ENCODE assay signal across 12 cellular contexts in genomic region chr13:48580886-48581285, GRCh38. TPM values are rescaled to one million over a fixed set of nuclear protein-coding genes. Genes with fewer than 3 reads are reported as not detected.
DNase-seq lines count a peak whose midpoint lies in the region; TF ChIP-seq lines count a peak whose summit lies in the region.
"Had no signal": no experiment of that assay in that cellular context is flagged by ENCODE, and none has a peak within 500 bp of the region (broad histone marks: within the 10 kb centered on the region; RNA-seq: fewer than 3 reads in every experiment).

No MANE protein-coding gene starts in this region.

- H3K9me2 ChIP-seq in GM23248 (ENCODE audit: insufficient read depth) = no peaks in the 10 kb centered on the region

- H3K27ac ChIP-seq in GM23248 = no peak overlapping the region

- no peaks in the 10 kb centered on the region for H3K27me3 ChIP-seq in GM23248 (replicated peaks; ENCODE audit: insufficient read depth)
- H3K27me3 ChIP-seq: BE2C had no signal

- H3K4me3 ChIP-seq in GM23248 = no peak overlapping the region
- no peak overlapping the region for H3K4me3 ChIP-seq in epithelial cell of esophagus (ENCODE audit: low read length)

- H3K36me3 Mint-ChIP-seq in nephron (ENCODE audit: low read depth) = no peaks in the 10 kb centered on the region
- H3K36me3 Mint-ChIP-seq: CD8-positive, alpha-beta T cell had no signal

- in situ Hi-C loops in GM23248 (cut with MboI) = loop anchor here (10.0 kb wide), 2 partner anchors 246 to 456 kb away; no protein-coding TSS in a partner anchor

- no peak overlapping the region for H3K9ac ChIP-seq in GM23248

- H3F3A ChIP-seq in GM23248 (ENCODE audit: insufficient read depth) = no peaks in the 10 kb centered on the region

- H2AFZ ChIP-seq in GM23248 = no peak overlapping the region

- no peaks in the 10 kb centered on the region for H3K79me2 ChIP-seq in GM23248 (ENCODE audit: insufficient read depth)

- H3K9me3 Mint-ChIP-seq in nephron = no peaks in the 10 kb centered on the region
- H3K9me3 Mint-ChIP-seq: CD8-positive, alpha-beta T cell; H9 had no signal

- no peaks in the 10 kb centered on the region for H3K9me3 ChIP-seq in GM23248 (ENCODE audit: low read depth)

- no peaks in the 10 kb centered on the region for H3K36me3 ChIP-seq in GM23248 (ENCODE audit: low read depth)
- H3K36me3 ChIP-seq: BE2C had no signal

- peaks cover 14% of the 10 kb centered on the region for H3K4me1 Mint-ChIP-seq in nephron

- DNase-seq in COLO829 (ENCODE audit: low spot score) (peak; percentile 48), GM23248 (peak; percentile 24), epithelial cell of esophagus (ENCODE audit: low read depth) (peak; percentile 25), NCI-H1105 (lab: John Stamatoyannopoulos, UW) (no peak), NCI-H226 (no peak)
- no peak for DNase-seq in stimulated activated CD4-positive, alpha-beta T cell treated with anti-CD3 and anti-CD28 coated beads, Interleukin-4, amount 100 ng/mL, for 24 hours
- DNase-seq: H9, NCI-H1436, NCI-H2081 treated with DMSO at 0.1 percent for 48 hours had no signal

- WGBS in GM23248 (ENCODE audit: low coverage in 1 of 2, low lambda C conversion rate in 2 of 2, missing lambda C conversion rate in 2 of 2), 2 experiments = 67 to 72% methylated on average over 5 of the region's 5 CpGs

- H3K4me1 ChIP-seq in GM23248 (ENCODE audit: insufficient read depth) = no peaks in the 10 kb centered on the region
- H3K4me1 ChIP-seq: BE2C had no signal

- no peak overlapping the region for H3K4me2 ChIP-seq in GM23248 (ENCODE audit: unreplicated experiment)

- peak overlapping the region in 2 of 3 experiments; percentile 34 to 40 for H3K27ac Mint-ChIP-seq in nephron
- H3K27ac Mint-ChIP-seq: CD8-positive, alpha-beta T cell; H9 had no signal

- H4K20me1 ChIP-seq in GM23248 (ENCODE audit: insufficient read depth) = no peaks in the 10 kb centered on the region

- H3K4me3 Mint-ChIP-seq in nephron = no peak overlapping the region
- H3K4me3 Mint-ChIP-seq: CD8-positive, alpha-beta T cell; H9 had no signal

- H3K27me3 Mint-ChIP-seq in nephron (ENCODE audit: low read depth) = no peaks in the 10 kb centered on the region

- no peak for TF ChIP-seq CTCF in epithelial cell of esophagus (IDR thresholded peaks at IDR 0.05; ENCODE audit: insufficient read depth, low read depth, low read length, missing control alignments)
- TF ChIP-seq CTCF in nephron (IDR thresholded peaks at IDR 0.05; ENCODE audit: unreplicated experiment in 3 of 3) = no peak

RNA-seq across cellular contexts. Expression of gene RCBTB2, which starts 48.0 kb away (rescaled TPM):
- total RNA-seq in GM23248 (2014; rRNA removed; shearing (Covaris generic)) = 8.0 and 20.4 TPM in 2 replicates
- 9.1 and 9.4 TPM in 2 replicates for polyA plus RNA-seq in GM23248 (2016; fragmentation: Nextera tagmentation; extraction: Ambion mirVana)

Comparison
In these comparisons a context has a peak if more than half of its experiments do, and no peak if none do; other contexts are left out.
1. DNase-seq: peak in COLO829 (single experiment), GM23248 (single experiment) and epithelial cell of esophagus (single experiment); none in NCI-H1105 (single experiment), NCI-H226 (single experiment) and stimulated activated CD4-positive, alpha-beta T cell treated with anti-CD3 and anti-CD28 coated beads, Interleukin-4, amount 100 ng/mL, for 24 hours (single experiment).